In genomic region chr1:12549460-12550349, GRCh38 we compare ENCODE assay signal across 8 cellular contexts.
DNase-seq lines count a peak whose midpoint lies in the region; ATAC-seq and TF ChIP-seq lines count a peak whose summit lies in the region.

No MANE protein-coding gene starts in this region.

- TF ChIP-seq CTCF in astrocyte of the spinal cord (IDR thresholded peaks at IDR 0.05; ENCODE audit: low read depth, low read length) (no peak), left lung (IDR thresholded peaks at IDR 0.05) (no peak), type B pancreatic cell (conservative IDR thresholded peaks at IDR 0.05) (no peak)

- ATAC-seq in left lung: peak; percentile 60
- no peak for ATAC-seq in GM19351 (IDR thresholded peaks at IDR 0.05; ENCODE audit: unreplicated experiment)
- no peak for ATAC-seq in GM18520 (IDR thresholded peaks at IDR 0.05; ENCODE audit: unreplicated experiment)

- H3K4me3 ChIP-seq in astrocyte of the spinal cord (ENCODE audit: low read depth, low read length): no peak overlapping the region
- H3K4me3 ChIP-seq in left lung: no peak overlapping the region

- DNase-seq in COLO668 (lab: John Stamatoyannopoulos, UW; ENCODE audit: unreplicated experiment) (peak; percentile 98), LoVo (ENCODE audit: low spot score) (peak; percentile 88), astrocyte of the spinal cord (ENCODE audit: low read depth, low spot score) (peak; percentile 97), left lung (peak; percentile 52 to 70), type B pancreatic cell (ENCODE audit: extremely low spot score, unreplicated experiment) (no peak), NCI-H1092 (lab: John Stamatoyannopoulos, UW) (no peak)

- H3K27me3 ChIP-seq in left lung: no peaks in the 10 kb centered on the region

- no peaks in the 10 kb centered on the region for H3K9me3 ChIP-seq in left lung

- H3K9me3 Mint-ChIP-seq in type B pancreatic cell: no peaks in the 10 kb centered on the region

- H3K4me3 Mint-ChIP-seq in type B pancreatic cell: peak overlapping the region; percentile 72

- peak overlapping the region; percentile 4 to 65 for H3K27ac ChIP-seq in left lung

- in situ Hi-C loops in astrocyte of the spinal cord (cut with HindIII; ENCODE audit: low sequenced_read_pairs): no loop called here

- intact Hi-C loops in left lung (cut with DNase I): no loop called here

- H3K4me1 Mint-ChIP-seq in type B pancreatic cell (ENCODE audit: unreplicated experiment): peaks cover 24% of the 10 kb centered on the region

- H3K36me3 Mint-ChIP-seq in type B pancreatic cell: no peaks in the 10 kb centered on the region

- H3K4me1 ChIP-seq in left lung: peaks cover 0 to 13% of the 10 kb centered on the region in 2 donors

- peak overlapping the region; percentile 76 for H3K27ac Mint-ChIP-seq in type B pancreatic cell

- H3K36me3 ChIP-seq in left lung: no peaks in the 10 kb centered on the region

- peaks cover 3% of the 10 kb centered on the region for H3K27me3 Mint-ChIP-seq in type B pancreatic cell

Comparison
In these comparisons a context has a peak if more than half of its experiments do, and no peak if none do; other contexts are left out.
1. DNase-seq: peak in COLO668 (single experiment), LoVo (single experiment), astrocyte of the spinal cord (single experiment) and left lung (2 of 2); none in type B pancreatic cell (single experiment) and NCI-H1092 (single experiment).